In genomic region chr10:43282881-43283280, GRCh38 we compare ENCODE assay signal across 3 cellular contexts.
A peak's percentile ranks its signal among the peaks of the same experiment; 100 is the strongest.
TF ChIP-seq lines count a peak whose summit lies in the region.

No MANE protein-coding gene starts in this region.

TF ChIP-seq in A549, 52 proteins besides CTCF, POLR2A, EP300 and RAD21 (continued from another document):
- TF ChIP-seq REST (IDR thresholded peaks at IDR 0.05) (peak; percentile 94), EHMT2 (IDR thresholded peaks at IDR 0.05; ENCODE audit: low read depth) (peak; percentile 63; the same call in 1 of the 2 replicates)

TF ChIP-seq in GM23338, 12 proteins besides CTCF, POLR2A, EP300 and RAD21 (continued from another document):
- TF ChIP-seq ETS1 (IDR thresholded peaks at IDR 0.05) (no peak), ZNF331 (CRISPR knock-in tag; IDR thresholded peaks at IDR 0.05; ENCODE audit: low read depth) (no peak), REST (IDR thresholded peaks at IDR 0.05; ENCODE audit: unreplicated experiment) (peak; percentile 98)

TF ChIP-seq in WTC11, 78 proteins besides CTCF, POLR2A, EP300 and RAD21 (continued from another document and continues in another):
- TF ChIP-seq, protein P1, sequence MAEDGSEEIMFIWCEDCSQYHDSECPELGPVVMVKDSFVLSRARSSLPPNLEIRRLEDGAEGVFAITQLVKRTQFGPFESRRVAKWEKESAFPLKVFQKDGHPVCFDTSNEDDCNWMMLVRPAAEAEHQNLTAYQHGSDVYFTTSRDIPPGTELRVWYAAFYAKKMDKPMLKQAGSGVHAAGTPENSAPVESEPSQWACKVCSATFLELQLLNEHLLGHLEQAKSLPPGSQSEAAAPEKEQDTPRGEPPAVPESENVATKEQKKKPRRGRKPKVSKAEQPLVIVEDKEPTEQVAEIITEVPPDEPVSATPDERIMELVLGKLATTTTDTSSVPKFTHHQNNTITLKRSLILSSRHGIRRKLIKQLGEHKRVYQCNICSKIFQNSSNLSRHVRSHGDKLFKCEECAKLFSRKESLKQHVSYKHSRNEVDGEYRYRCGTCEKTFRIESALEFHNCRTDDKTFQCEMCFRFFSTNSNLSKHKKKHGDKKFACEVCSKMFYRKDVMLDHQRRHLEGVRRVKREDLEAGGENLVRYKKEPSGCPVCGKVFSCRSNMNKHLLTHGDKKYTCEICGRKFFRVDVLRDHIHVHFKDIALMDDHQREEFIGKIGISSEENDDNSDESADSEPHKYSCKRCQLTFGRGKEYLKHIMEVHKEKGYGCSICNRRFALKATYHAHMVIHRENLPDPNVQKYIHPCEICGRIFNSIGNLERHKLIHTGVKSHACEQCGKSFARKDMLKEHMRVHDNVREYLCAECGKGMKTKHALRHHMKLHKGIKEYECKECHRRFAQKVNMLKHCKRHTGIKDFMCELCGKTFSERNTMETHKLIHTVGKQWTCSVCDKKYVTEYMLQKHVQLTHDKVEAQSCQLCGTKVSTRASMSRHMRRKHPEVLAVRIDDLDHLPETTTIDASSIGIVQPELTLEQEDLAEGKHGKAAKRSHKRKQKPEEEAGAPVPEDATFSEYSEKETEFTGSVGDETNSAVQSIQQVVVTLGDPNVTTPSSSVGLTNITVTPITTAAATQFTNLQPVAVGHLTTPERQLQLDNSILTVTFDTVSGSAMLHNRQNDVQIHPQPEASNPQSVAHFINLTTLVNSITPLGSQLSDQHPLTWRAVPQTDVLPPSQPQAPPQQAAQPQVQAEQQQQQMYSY (CRISPR knock-in tag; IDR thresholded peaks at IDR 0.05): no peak
- TF ChIP-seq TP53 (CRISPR knock-in tag; IDR thresholded peaks at IDR 0.05): peak; percentile 87
- 0 out of 2 replicates have a peak, but pooled peaks have one; percentile 60 for TF ChIP-seq NR2C2 (CRISPR knock-in tag; IDR thresholded peaks at IDR 0.05)
- TF ChIP-seq, protein P2, sequence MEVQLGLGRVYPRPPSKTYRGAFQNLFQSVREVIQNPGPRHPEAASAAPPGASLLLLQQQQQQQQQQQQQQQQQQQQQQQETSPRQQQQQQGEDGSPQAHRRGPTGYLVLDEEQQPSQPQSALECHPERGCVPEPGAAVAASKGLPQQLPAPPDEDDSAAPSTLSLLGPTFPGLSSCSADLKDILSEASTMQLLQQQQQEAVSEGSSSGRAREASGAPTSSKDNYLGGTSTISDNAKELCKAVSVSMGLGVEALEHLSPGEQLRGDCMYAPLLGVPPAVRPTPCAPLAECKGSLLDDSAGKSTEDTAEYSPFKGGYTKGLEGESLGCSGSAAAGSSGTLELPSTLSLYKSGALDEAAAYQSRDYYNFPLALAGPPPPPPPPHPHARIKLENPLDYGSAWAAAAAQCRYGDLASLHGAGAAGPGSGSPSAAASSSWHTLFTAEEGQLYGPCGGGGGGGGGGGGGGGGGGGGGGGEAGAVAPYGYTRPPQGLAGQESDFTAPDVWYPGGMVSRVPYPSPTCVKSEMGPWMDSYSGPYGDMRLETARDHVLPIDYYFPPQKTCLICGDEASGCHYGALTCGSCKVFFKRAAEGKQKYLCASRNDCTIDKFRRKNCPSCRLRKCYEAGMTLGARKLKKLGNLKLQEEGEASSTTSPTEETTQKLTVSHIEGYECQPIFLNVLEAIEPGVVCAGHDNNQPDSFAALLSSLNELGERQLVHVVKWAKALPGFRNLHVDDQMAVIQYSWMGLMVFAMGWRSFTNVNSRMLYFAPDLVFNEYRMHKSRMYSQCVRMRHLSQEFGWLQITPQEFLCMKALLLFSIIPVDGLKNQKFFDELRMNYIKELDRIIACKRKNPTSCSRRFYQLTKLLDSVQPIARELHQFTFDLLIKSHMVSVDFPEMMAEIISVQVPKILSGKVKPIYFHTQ (CRISPR knock-in tag; IDR thresholded peaks at IDR 0.05): no peak
- peak; percentile 96 for TF ChIP-seq TEAD4 (CRISPR knock-in tag; IDR thresholded peaks at IDR 0.05)
- TF ChIP-seq ETV6 (CRISPR knock-in tag; IDR thresholded peaks at IDR 0.05): peak; percentile 85
- TF ChIP-seq NR3C1 (CRISPR knock-in tag; conservative IDR thresholded peaks at IDR 0.05; ENCODE audit: low read depth): 0 out of 2 replicates have a peak, but pooled peaks have one; percentile 69
- peak; percentile 36; the same call in 1 of the 2 replicates for TF ChIP-seq KAT7 (CRISPR knock-in tag; IDR thresholded peaks at IDR 0.05; ENCODE audit: borderline replicate concordance)
- TF ChIP-seq, protein P3, sequence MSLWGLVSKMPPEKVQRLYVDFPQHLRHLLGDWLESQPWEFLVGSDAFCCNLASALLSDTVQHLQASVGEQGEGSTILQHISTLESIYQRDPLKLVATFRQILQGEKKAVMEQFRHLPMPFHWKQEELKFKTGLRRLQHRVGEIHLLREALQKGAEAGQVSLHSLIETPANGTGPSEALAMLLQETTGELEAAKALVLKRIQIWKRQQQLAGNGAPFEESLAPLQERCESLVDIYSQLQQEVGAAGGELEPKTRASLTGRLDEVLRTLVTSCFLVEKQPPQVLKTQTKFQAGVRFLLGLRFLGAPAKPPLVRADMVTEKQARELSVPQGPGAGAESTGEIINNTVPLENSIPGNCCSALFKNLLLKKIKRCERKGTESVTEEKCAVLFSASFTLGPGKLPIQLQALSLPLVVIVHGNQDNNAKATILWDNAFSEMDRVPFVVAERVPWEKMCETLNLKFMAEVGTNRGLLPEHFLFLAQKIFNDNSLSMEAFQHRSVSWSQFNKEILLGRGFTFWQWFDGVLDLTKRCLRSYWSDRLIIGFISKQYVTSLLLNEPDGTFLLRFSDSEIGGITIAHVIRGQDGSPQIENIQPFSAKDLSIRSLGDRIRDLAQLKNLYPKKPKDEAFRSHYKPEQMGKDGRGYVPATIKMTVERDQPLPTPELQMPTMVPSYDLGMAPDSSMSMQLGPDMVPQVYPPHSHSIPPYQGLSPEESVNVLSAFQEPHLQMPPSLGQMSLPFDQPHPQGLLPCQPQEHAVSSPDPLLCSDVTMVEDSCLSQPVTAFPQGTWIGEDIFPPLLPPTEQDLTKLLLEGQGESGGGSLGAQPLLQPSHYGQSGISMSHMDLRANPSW (CRISPR knock-in tag; conservative IDR thresholded peaks at IDR 0.05; ENCODE audit: low read depth): no peak
- TF ChIP-seq, protein P4, sequence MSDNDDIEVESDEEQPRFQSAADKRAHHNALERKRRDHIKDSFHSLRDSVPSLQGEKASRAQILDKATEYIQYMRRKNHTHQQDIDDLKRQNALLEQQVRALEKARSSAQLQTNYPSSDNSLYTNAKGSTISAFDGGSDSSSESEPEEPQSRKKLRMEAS (CRISPR knock-in tag; IDR thresholded peaks at IDR 0.05): peak; percentile 21; the same call in 1 of the 2 replicates
- no peak; the same call in 1 of the 2 replicates for TF ChIP-seq IRF2 (CRISPR knock-in tag; IDR thresholded peaks at IDR 0.05; ENCODE audit: borderline replicate concordance, low read depth)
- no peak for TF ChIP-seq ZNF317 (CRISPR knock-in tag; IDR thresholded peaks at IDR 0.05; ENCODE audit: borderline replicate concordance, low read depth)
- TF ChIP-seq, protein P5, sequence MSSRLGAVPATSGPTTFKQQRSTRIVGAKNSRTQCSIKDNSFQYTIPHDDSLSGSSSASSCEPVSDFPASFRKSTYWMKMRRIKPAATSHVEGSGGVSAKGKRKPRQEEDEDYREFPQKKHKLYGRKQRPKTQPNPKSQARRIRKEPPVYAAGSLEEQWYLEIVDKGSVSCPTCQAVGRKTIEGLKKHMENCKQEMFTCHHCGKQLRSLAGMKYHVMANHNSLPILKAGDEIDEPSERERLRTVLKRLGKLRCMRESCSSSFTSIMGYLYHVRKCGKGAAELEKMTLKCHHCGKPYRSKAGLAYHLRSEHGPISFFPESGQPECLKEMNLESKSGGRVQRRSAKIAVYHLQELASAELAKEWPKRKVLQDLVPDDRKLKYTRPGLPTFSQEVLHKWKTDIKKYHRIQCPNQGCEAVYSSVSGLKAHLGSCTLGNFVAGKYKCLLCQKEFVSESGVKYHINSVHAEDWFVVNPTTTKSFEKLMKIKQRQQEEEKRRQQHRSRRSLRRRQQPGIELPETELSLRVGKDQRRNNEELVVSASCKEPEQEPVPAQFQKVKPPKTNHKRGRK (CRISPR knock-in tag; IDR thresholded peaks at IDR 0.05; ENCODE audit: borderline replicate concordance): no peak
- TF ChIP-seq ESRRA (CRISPR knock-in tag; IDR thresholded peaks at IDR 0.05; ENCODE audit: borderline replicate concordance): no peak
- peak; percentile 85 for TF ChIP-seq FOXK1 (CRISPR knock-in tag; IDR thresholded peaks at IDR 0.05)
- peak; percentile 85 for TF ChIP-seq NFE2L1 (CRISPR knock-in tag; IDR thresholded peaks at IDR 0.05)
- TF ChIP-seq MLX (CRISPR knock-in tag; IDR thresholded peaks at IDR 0.05): no peak
- peak; percentile 96 for TF ChIP-seq FOXP4 (CRISPR knock-in tag; IDR thresholded peaks at IDR 0.05)
- TF ChIP-seq, protein P6, sequence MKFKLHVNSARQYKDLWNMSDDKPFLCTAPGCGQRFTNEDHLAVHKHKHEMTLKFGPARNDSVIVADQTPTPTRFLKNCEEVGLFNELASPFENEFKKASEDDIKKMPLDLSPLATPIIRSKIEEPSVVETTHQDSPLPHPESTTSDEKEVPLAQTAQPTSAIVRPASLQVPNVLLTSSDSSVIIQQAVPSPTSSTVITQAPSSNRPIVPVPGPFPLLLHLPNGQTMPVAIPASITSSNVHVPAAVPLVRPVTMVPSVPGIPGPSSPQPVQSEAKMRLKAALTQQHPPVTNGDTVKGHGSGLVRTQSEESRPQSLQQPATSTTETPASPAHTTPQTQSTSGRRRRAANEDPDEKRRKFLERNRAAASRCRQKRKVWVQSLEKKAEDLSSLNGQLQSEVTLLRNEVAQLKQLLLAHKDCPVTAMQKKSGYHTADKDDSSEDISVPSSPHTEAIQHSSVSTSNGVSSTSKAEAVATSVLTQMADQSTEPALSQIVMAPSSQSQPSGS (CRISPR knock-in tag; IDR thresholded peaks at IDR 0.05; ENCODE audit: borderline replicate concordance, low read depth): no peak
- TF ChIP-seq ZNF219 (CRISPR knock-in tag; IDR thresholded peaks at IDR 0.05; ENCODE audit: borderline replicate concordance): peak; percentile 46; the same call in 1 of the 2 replicates
- no peak for TF ChIP-seq CREB1 (CRISPR knock-in tag; IDR thresholded peaks at IDR 0.05)
- TF ChIP-seq, protein P7, sequence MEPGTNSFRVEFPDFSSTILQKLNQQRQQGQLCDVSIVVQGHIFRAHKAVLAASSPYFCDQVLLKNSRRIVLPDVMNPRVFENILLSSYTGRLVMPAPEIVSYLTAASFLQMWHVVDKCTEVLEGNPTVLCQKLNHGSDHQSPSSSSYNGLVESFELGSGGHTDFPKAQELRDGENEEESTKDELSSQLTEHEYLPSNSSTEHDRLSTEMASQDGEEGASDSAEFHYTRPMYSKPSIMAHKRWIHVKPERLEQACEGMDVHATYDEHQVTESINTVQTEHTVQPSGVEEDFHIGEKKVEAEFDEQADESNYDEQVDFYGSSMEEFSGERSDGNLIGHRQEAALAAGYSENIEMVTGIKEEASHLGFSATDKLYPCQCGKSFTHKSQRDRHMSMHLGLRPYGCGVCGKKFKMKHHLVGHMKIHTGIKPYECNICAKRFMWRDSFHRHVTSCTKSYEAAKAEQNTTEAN (CRISPR knock-in tag; IDR thresholded peaks at IDR 0.05): peak; percentile 51; the same call in 1 of the 2 replicates
- TF ChIP-seq ZNF532 (CRISPR knock-in tag; IDR thresholded peaks at IDR 0.05; ENCODE audit: borderline replicate concordance): no peak
- no peak for TF ChIP-seq EMX1 (CRISPR knock-in tag; IDR thresholded peaks at IDR 0.05)
- TF ChIP-seq ATF6 (CRISPR knock-in tag; IDR thresholded peaks at IDR 0.05): no peak
